20 cellular contexts compared by ENCODE assay signal in the genomic region with DNA sequence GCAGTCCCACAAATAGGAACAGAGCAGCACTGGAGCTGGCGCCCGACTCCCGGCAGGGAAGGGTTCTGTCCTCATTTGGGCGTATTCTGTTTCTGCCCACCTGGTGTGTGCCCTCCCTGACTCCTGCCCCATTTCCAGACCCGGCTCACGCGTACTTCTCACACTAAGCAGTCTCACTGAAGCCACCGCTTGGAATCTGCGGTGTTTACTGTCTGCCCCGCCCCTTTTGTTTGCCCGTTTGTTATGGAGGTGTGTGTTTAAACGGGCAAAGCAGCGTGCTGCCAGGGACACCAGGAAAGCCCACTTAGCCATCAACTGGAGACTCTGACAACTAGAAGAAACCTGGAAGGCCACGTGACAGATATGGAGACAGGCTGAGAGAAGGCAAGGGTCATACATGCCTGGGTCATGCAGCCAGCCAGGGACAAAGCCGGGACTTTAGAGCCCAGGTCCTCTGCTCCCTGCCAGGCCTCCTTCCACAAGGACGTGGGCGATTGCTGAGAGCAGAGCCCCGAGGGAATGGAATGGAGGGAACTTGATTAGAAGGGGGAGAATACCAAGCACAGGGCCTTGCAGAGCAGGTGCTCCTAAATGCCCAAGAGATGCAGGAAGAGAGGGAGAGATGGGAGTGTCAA. TPM values are rescaled to one million over a fixed set of nuclear protein-coding genes. Genes with fewer than 3 reads are reported as not detected.
DNase-seq lines count a peak whose midpoint lies in the region; ATAC-seq and TF ChIP-seq lines count a peak whose summit lies in the region.
"Had no signal": no experiment of that assay in that cellular context is flagged by ENCODE, and none has a peak within 500 bp of the region (broad histone marks: within the 10 kb centered on the region; RNA-seq: fewer than 3 reads in every experiment).

No MANE protein-coding gene starts in this region.

- no peaks in the 10 kb centered on the region for H3K27me3 Mint-ChIP-seq in activated naive CD8-positive, alpha-beta T cell treated with anti-CD3 and anti-CD28 coated beads, Interleukin-2, amount 10 ng/mL, durations not matched to agents 7 days and 5 days
- peaks cover 8% of the 10 kb centered on the region for H3K27me3 Mint-ChIP-seq in activated naive CD8-positive, alpha-beta T cell treated with anti-CD3 and anti-CD28 coated beads, Interleukin-2, amount 50 U/mL, for 24 hours
- peaks cover 47% of the 10 kb centered on the region for H3K27me3 Mint-ChIP-seq in stimulated activated naive CD8-positive, alpha-beta T cell treated with anti-CD3 and anti-CD28 coated beads, Interleukin-15, amount 100 ng/mL, for 72 hours

- no peaks in the 10 kb centered on the region for H3K4me1 ChIP-seq in prostate gland (replicated peaks)
- H3K4me1 ChIP-seq: breast epithelium, left ventricle myocardium inferior had no signal

- H3K36me3 ChIP-seq in prostate gland, result no peaks in the 10 kb centered on the region
- H3K36me3 ChIP-seq: breast epithelium, left ventricle myocardium inferior, ovary, stomach had no signal

- H3K36me3 Mint-ChIP-seq in activated naive CD8-positive, alpha-beta T cell treated with anti-CD3 and anti-CD28 coated beads, Interleukin-2, amount 10 ng/mL, durations not matched to agents 7 days and 5 days, result no peaks in the 10 kb centered on the region
- no peaks in the 10 kb centered on the region for H3K36me3 Mint-ChIP-seq in activated naive CD8-positive, alpha-beta T cell treated with anti-CD3 and anti-CD28 coated beads, Interleukin-2, amount 50 U/mL, for 24 hours (ENCODE audit: low read depth)
- H3K36me3 Mint-ChIP-seq: activated naive CD4-positive, alpha-beta T cell treated with anti-CD3 and anti-CD28 coated beads, Interleukin-2, amount 50 U/mL, for 72 hours had no signal

- no peak overlapping the region for H3K4me3 ChIP-seq in prostate gland
- H3K4me3 ChIP-seq: breast epithelium, left ventricle myocardium inferior, ovary, stomach had no signal

- H3K4me1 Mint-ChIP-seq in activated naive CD8-positive, alpha-beta T cell treated with anti-CD3 and anti-CD28 coated beads, Interleukin-2, amount 10 ng/mL, durations not matched to agents 7 days and 5 days, result no peaks in the 10 kb centered on the region
- H3K4me1 Mint-ChIP-seq in activated naive CD8-positive, alpha-beta T cell treated with anti-CD3 and anti-CD28 coated beads, Interleukin-2, amount 50 U/mL, for 24 hours, result no peaks in the 10 kb centered on the region
- H3K4me1 Mint-ChIP-seq in stimulated activated naive CD8-positive, alpha-beta T cell treated with anti-CD3 and anti-CD28 coated beads, Interleukin-15, amount 100 ng/mL, for 72 hours, result no peaks in the 10 kb centered on the region

- no peak for TF ChIP-seq POLR2A in prostate gland (IDR thresholded peaks at IDR 0.05)

- TF ChIP-seq CTCF in prostate gland (IDR thresholded peaks at IDR 0.05), result no peak

- intact Hi-C loops in prostate gland (cut with DNase I), result no loop called here

- no peak for DNase-seq in activated naive CD8-positive, alpha-beta T cell treated with anti-CD3 and anti-CD28 coated beads, Interleukin-2, amount 10 ng/mL, durations not matched to agents 7 days and 5 days
- DNase-seq in activated naive CD8-positive, alpha-beta T cell treated with anti-CD3 and anti-CD28 coated beads, Interleukin-2, amount 50 U/mL, for 24 hours, result no peak
- DNase-seq in NCI-H526 treated with DMSO at 0.1 percent for 48 hours (lab: John Stamatoyannopoulos, UW), result peak; percentile 12
- peak; percentile 36 for DNase-seq in islet precursor cell
- no peak for DNase-seq in prostate gland (ENCODE audit: low spot score)
- DNase-seq in SKM-1 (lab: John Stamatoyannopoulos, UW; ENCODE audit: unreplicated experiment), result no peak
- no peak for DNase-seq in stimulated activated naive CD8-positive, alpha-beta T cell treated with anti-CD3 and anti-CD28 coated beads, Interleukin-15, amount 100 ng/mL, for 72 hours
- DNase-seq: activated CD4-positive, alpha-beta T cell treated with anti-CD3 and anti-CD28 coated beads, Interleukin-2, amount 50 U/mL, for 4 hours; activated T-cell treated with anti-CD3 and anti-CD28 coated beads, Interleukin-2, amount 50 U/mL, for 24 hours; HFFc6; left ventricle myocardium inferior; ovary; Right ventricle myocardium superior; stimulated activated CD4-positive, alpha-beta T cell treated with anti-CD3 and anti-CD28 coated beads, Interleukin-2, amount 100 ng/mL, for 24 hours; stomach; T-helper 1 cell had no signal

- no peak overlapping the region for H3K4me3 Mint-ChIP-seq in activated naive CD8-positive, alpha-beta T cell treated with anti-CD3 and anti-CD28 coated beads, Interleukin-2, amount 10 ng/mL, durations not matched to agents 7 days and 5 days
- H3K4me3 Mint-ChIP-seq in activated naive CD8-positive, alpha-beta T cell treated with anti-CD3 and anti-CD28 coated beads, Interleukin-2, amount 50 U/mL, for 24 hours, result no peak overlapping the region
- H3K4me3 Mint-ChIP-seq in stimulated activated naive CD8-positive, alpha-beta T cell treated with anti-CD3 and anti-CD28 coated beads, Interleukin-15, amount 100 ng/mL, for 72 hours, result no peak overlapping the region
- H3K4me3 Mint-ChIP-seq: activated T-cell treated with anti-CD3 and anti-CD28 coated beads, Interleukin-2, amount 50 U/mL, for 24 hours; HFFc6 had no signal

- H3K27me3 ChIP-seq in prostate gland (replicated peaks; ENCODE audit: insufficient read depth), result no peaks in the 10 kb centered on the region
- H3K27me3 ChIP-seq: ovary had no signal

- no peak for ATAC-seq in activated naive CD8-positive, alpha-beta T cell treated with anti-CD3 and anti-CD28 coated beads, Interleukin-2, amount 10 ng/mL, durations not matched to agents 7 days and 5 days (ENCODE audit: low read depth)
- ATAC-seq in activated naive CD8-positive, alpha-beta T cell treated with anti-CD3 and anti-CD28 coated beads, Interleukin-2, amount 50 U/mL, for 24 hours, result no peak
- ATAC-seq in stimulated activated naive CD8-positive, alpha-beta T cell treated with anti-CD3 and anti-CD28 coated beads, Interleukin-15, amount 100 ng/mL, for 72 hours, result no peak
- ATAC-seq: activated naive CD4-positive, alpha-beta T cell treated with anti-CD3 and anti-CD28 coated beads, Interleukin-2, amount 50 U/mL, for 72 hours; esophagus mucosa had no signal

- peak overlapping the region; percentile 24 for H3K27ac Mint-ChIP-seq in activated naive CD8-positive, alpha-beta T cell treated with anti-CD3 and anti-CD28 coated beads, Interleukin-2, amount 10 ng/mL, durations not matched to agents 7 days and 5 days
- H3K27ac Mint-ChIP-seq in activated naive CD8-positive, alpha-beta T cell treated with anti-CD3 and anti-CD28 coated beads, Interleukin-2, amount 50 U/mL, for 24 hours, result no peak overlapping the region
- H3K27ac Mint-ChIP-seq in stimulated activated naive CD8-positive, alpha-beta T cell treated with anti-CD3 and anti-CD28 coated beads, Interleukin-15, amount 100 ng/mL, for 72 hours, result peak overlapping the region in 1 of 2 donors; percentile 63
- H3K27ac Mint-ChIP-seq: activated T-cell treated with anti-CD3 and anti-CD28 coated beads, Interleukin-2, amount 50 U/mL, for 24 hours; HFFc6 had no signal

- POLR2A ChIA-PET in activated naive CD8-positive, alpha-beta T cell treated with anti-CD3 and anti-CD28 coated beads, Interleukin-2, amount 10 ng/mL, durations not matched to agents 7 days and 5 days (lab: Charles Lee), result no interaction called here

- 42% methylated on average over 18 of the region's 18 CpGs for WGBS in prostate gland

- H3K27ac ChIP-seq in temporal lobe (ENCODE audit: low read depth, low read length) (peak overlapping the region; percentile 1), prostate gland (no peak overlapping the region)
- H3K27ac ChIP-seq: breast epithelium, left ventricle myocardium inferior, ovary had no signal

- H3K9me3 ChIP-seq in prostate gland, result no peaks in the 10 kb centered on the region
- H3K9me3 ChIP-seq: breast epithelium, left ventricle myocardium inferior, ovary, stomach had no signal

- H3K9me3 Mint-ChIP-seq in activated naive CD8-positive, alpha-beta T cell treated with anti-CD3 and anti-CD28 coated beads, Interleukin-2, amount 10 ng/mL, durations not matched to agents 7 days and 5 days, result no peaks in the 10 kb centered on the region
- no peaks in the 10 kb centered on the region for H3K9me3 Mint-ChIP-seq in activated naive CD8-positive, alpha-beta T cell treated with anti-CD3 and anti-CD28 coated beads, Interleukin-2, amount 50 U/mL, for 24 hours
- H3K9me3 Mint-ChIP-seq in stimulated activated naive CD8-positive, alpha-beta T cell treated with anti-CD3 and anti-CD28 coated beads, Interleukin-15, amount 100 ng/mL, for 72 hours, result no peaks in the 10 kb centered on the region
- H3K9me3 Mint-ChIP-seq: activated naive CD4-positive, alpha-beta T cell treated with anti-CD3 and anti-CD28 coated beads, Interleukin-2, amount 50 U/mL, for 72 hours; activated T-cell treated with anti-CD3 and anti-CD28 coated beads, Interleukin-2, amount 50 U/mL, for 24 hours; HFFc6 had no signal

RNA-seq across cellular contexts. Expression of gene EFCAB6, which starts 8.7 kb away (rescaled TPM):
- total RNA-seq in activated naive CD8-positive, alpha-beta T cell treated with anti-CD3 and anti-CD28 coated beads, Interleukin-2, amount 10 ng/mL, durations not matched to agents 7 days and 5 days, result under 1 TPM; 0.19 to 0.37 TPM
- total RNA-seq in temporal lobe, result 7.6 TPM
- total RNA-seq in prostate gland, result 10 to 100 TPM in 1 of 2 donors, 1 to 10 TPM in 1; 3.3 to 10.5 TPM

RNA-seq across cellular contexts. Expression of gene SULT4A1, which starts 41.5 kb away (rescaled TPM):
- total RNA-seq in activated naive CD8-positive, alpha-beta T cell treated with anti-CD3 and anti-CD28 coated beads, Interleukin-2, amount 10 ng/mL, durations not matched to agents 7 days and 5 days, result not detected
- 35.2 TPM for total RNA-seq in temporal lobe
- total RNA-seq in prostate gland, result 1 to 10 TPM in 1 of 2 donors, under 1 TPM in 1; 0.14 to 3.3 TPM
- total RNA-seq: esophagus mucosa, HFFc6 had no signal

Comparison
In these comparisons a context has a peak if more than half of its experiments do, and no peak if none do; other contexts are left out.
1. DNase-seq: peak in NCI-H526 treated with DMSO at 0.1 percent for 48 hours (single experiment) and islet precursor cell (single experiment); none in activated naive CD8-positive, alpha-beta T cell treated with anti-CD3 and anti-CD28 coated beads, Interleukin-2, amount 10 ng/mL, durations not matched to agents 7 days and 5 days (single experiment), activated naive CD8-positive, alpha-beta T cell treated with anti-CD3 and anti-CD28 coated beads, Interleukin-2, amount 50 U/mL, for 24 hours (single experiment), prostate gland (single experiment), SKM-1 (single experiment) and stimulated activated naive CD8-positive, alpha-beta T cell treated with anti-CD3 and anti-CD28 coated beads, Interleukin-15, amount 100 ng/mL, for 72 hours (0 of 2).